13 cellular contexts compared by ENCODE assay signal in genomic region chr5:95925939-95926338, GRCh38. TPM values are rescaled to one million over a fixed set of nuclear protein-coding genes. Genes with fewer than 3 reads are reported as not detected.
A peak's percentile ranks its signal among the peaks of the same experiment; 100 is the strongest.
DNase-seq lines count a peak whose midpoint lies in the region; ATAC-seq and TF ChIP-seq lines count a peak whose summit lies in the region.
"Had no signal": no experiment of that assay in that cellular context is flagged by ENCODE, and none has a peak within 500 bp of the region (broad histone marks: within the 10 kb centered on the region; RNA-seq: fewer than 3 reads in every experiment).

No MANE protein-coding gene starts in this region.

- no peak overlapping the region for H3K4me3 ChIP-seq in lower leg skin (ENCODE audit: low read depth, poor library complexity, severe bottlenecking)
- H3K4me3 ChIP-seq: colonic mucosa had no signal

- ATAC-seq in natural killer cell treated with Interleukin-12 subunit alpha and Interleukin-12 subunit beta and Interleukin-15 and Interleukin-18, amount 100 ng/mL, for 72 hours, result peak in 1 of 2 donors; percentile 50
- no peak for ATAC-seq in natural killer cell
- ATAC-seq in HG02588 (IDR thresholded peaks at IDR 0.05; ENCODE audit: unreplicated experiment), result peak; percentile 39
- peak; percentile 28 for ATAC-seq in HG03457 (IDR thresholded peaks at IDR 0.05; ENCODE audit: unreplicated experiment)

- peak overlapping the region; percentile 66 for H3K4me3 Mint-ChIP-seq in natural killer cell treated with Interleukin-12 subunit alpha and Interleukin-12 subunit beta and Interleukin-15 and Interleukin-18, amount 100 ng/mL, for 72 hours
- no peak overlapping the region for H3K4me3 Mint-ChIP-seq in natural killer cell

- H3K4me1 Mint-ChIP-seq in natural killer cell treated with Interleukin-12 subunit alpha and Interleukin-12 subunit beta and Interleukin-15 and Interleukin-18, amount 100 ng/mL, for 72 hours (ENCODE audit: low read depth in 2 of 2), result peaks cover 33 to 54% of the 10 kb centered on the region in 2 donors
- H3K4me1 Mint-ChIP-seq in natural killer cell, result peaks cover 6 to 15% of the 10 kb centered on the region in 2 donors

- H3K9me3 Mint-ChIP-seq in natural killer cell treated with Interleukin-12 subunit alpha and Interleukin-12 subunit beta and Interleukin-15 and Interleukin-18, amount 100 ng/mL, for 72 hours, result no peaks in the 10 kb centered on the region
- no peaks in the 10 kb centered on the region for H3K9me3 Mint-ChIP-seq in natural killer cell
- H3K9me3 Mint-ChIP-seq: naive B cell had no signal

- intact Hi-C loops in natural killer cell (cut with micrococcal nuclease), result no loop called here
- intact Hi-C loops in lower leg skin (cut with DNase I; ENCODE audit: low total_unique reads), result no loop called here

- no peak for TF ChIP-seq POLR2A in lower leg skin (IDR thresholded peaks at IDR 0.05)

- H3K27ac Mint-ChIP-seq in natural killer cell treated with Interleukin-12 subunit alpha and Interleukin-12 subunit beta and Interleukin-15 and Interleukin-18, amount 100 ng/mL, for 72 hours, result peak overlapping the region; percentile 59 to 87
- no peak overlapping the region for H3K27ac Mint-ChIP-seq in natural killer cell
- H3K27ac Mint-ChIP-seq: naive B cell had no signal

- H3K27me3 Mint-ChIP-seq in natural killer cell treated with Interleukin-12 subunit alpha and Interleukin-12 subunit beta and Interleukin-15 and Interleukin-18, amount 100 ng/mL, for 72 hours, result no peaks in the 10 kb centered on the region
- H3K27me3 Mint-ChIP-seq in natural killer cell (ENCODE audit: low read depth in 2 of 2), result no peaks in the 10 kb centered on the region
- H3K27me3 Mint-ChIP-seq: naive B cell had no signal

- peaks cover 11% of the 10 kb centered on the region for H3K36me3 Mint-ChIP-seq in natural killer cell treated with Interleukin-12 subunit alpha and Interleukin-12 subunit beta and Interleukin-15 and Interleukin-18, amount 100 ng/mL, for 72 hours
- H3K36me3 Mint-ChIP-seq in natural killer cell, result no peaks in the 10 kb centered on the region
- H3K36me3 Mint-ChIP-seq: naive B cell had no signal

- no peak for TF ChIP-seq CTCF in natural killer cell (IDR thresholded peaks at IDR 0.05)
- no peak for TF ChIP-seq CTCF in lower leg skin (IDR thresholded peaks at IDR 0.05)

- no peak for DNase-seq in natural killer cell treated with Interleukin-12 subunit alpha and Interleukin-12 subunit beta and Interleukin-15 and Interleukin-18, amount 100 ng/mL, for 72 hours (ENCODE audit: low spot score)
- no peak for DNase-seq in natural killer cell
- DNase-seq in lower leg skin (ENCODE audit: low spot score in 2 of 2), result no peak
- DNase-seq in GM19240 (ENCODE audit: insufficient read length, low spot score), result no peak
- no peak for DNase-seq in H4 (ENCODE audit: low spot score)
- DNase-seq in effector CD4-positive, alpha-beta T cell, result no peak
- DNase-seq: colonic mucosa; IMR-90; naive B cell; NCI-H524; stimulated activated CD4-positive, alpha-beta T cell treated with anti-CD3 and anti-CD28 coated beads, Interleukin-2, amount 100 ng/mL, for 24 hours had no signal

RNA-seq across cellular contexts. Expression of gene ELL2, which starts 35.7 kb away (rescaled TPM):
- 100 to 1,000 TPM; 110 to 200 TPM for total RNA-seq in natural killer cell treated with Interleukin-12 subunit alpha and Interleukin-12 subunit beta and Interleukin-15 and Interleukin-18, amount 100 ng/mL, for 72 hours
- total RNA-seq in natural killer cell, result 10 to 100 TPM; 52.8 to 78.2 (median 69.4) TPM
- 10 to 100 TPM; 32.4 to 50.3 (median 45.1) TPM for total RNA-seq in lower leg skin
- 11.2 and 15.2 TPM in 2 replicates for total RNA-seq in H4 (2014; rRNA removed; shearing (Covaris generic))

Comparison
In these comparisons a context has a peak if more than half of its experiments do, and no peak if none do; other contexts are left out.
1. H3K27ac Mint-ChIP-seq: peak in natural killer cell treated with Interleukin-12 subunit alpha and Interleukin-12 subunit beta and Interleukin-15 and Interleukin-18, amount 100 ng/mL, for 72 hours (2 of 2); none in natural killer cell (0 of 2).
2. ATAC-seq: peak in HG02588 (single experiment) and HG03457 (single experiment); none in natural killer cell (0 of 3).